Comparison of ENCODE assay signal across 15 cellular contexts in genomic region chrX:116872931-116873330, GRCh38.
"Had no signal": no experiment of that assay in that cellular context is flagged by ENCODE, and none has a peak within 500 bp of the region (broad histone marks: within the 10 kb centered on the region; RNA-seq: fewer than 3 reads in every experiment).

No MANE protein-coding gene starts in this region.

- DNase-seq: activated CD4-positive, alpha-beta T cell treated with anti-CD3 and anti-CD28 coated beads for 1 hour; activated effector memory CD4-positive, alpha-beta T cell treated with anti-CD3 and anti-CD28 coated beads, Interleukin-2, amount 50 U/mL, for 16 hours; activated naive CD4-positive, alpha-beta T cell treated with anti-CD3 and anti-CD28 coated beads, Interleukin-2, amount 50 U/mL, for 16 hours; activated T-cell treated with anti-CD3 and anti-CD28 coated beads, Interleukin-2, amount 50 U/mL, for 72 hours; effector CD8-positive, alpha-beta T cell; left ventricle myocardium inferior; naive B cell; stimulated activated naive CD8-positive, alpha-beta T cell treated with anti-CD3 and anti-CD28 coated beads, Interleukin-15, Interleukin-2, amounts not matched to agents 100 U/mL and 50 U/mL, for 24 hours; substantia nigra; tibial artery; uterus; WERI-Rb-1 had no signal

- H3K4me3 ChIP-seq: ascending aorta, cardiac muscle cell, left ventricle myocardium inferior, tibial artery, uterus had no signal

- H3K36me3 ChIP-seq: ascending aorta, cardiac muscle cell, left ventricle myocardium inferior, tibial artery, uterus, WERI-Rb-1 had no signal

- H3K27me3 ChIP-seq: ascending aorta, cardiac muscle cell, tibial artery, uterus had no signal

- ATAC-seq: activated T-cell treated with anti-CD3 and anti-CD28 coated beads, Interleukin-2, amount 50 U/mL, for 72 hours; esophagus mucosa; stimulated activated naive CD8-positive, alpha-beta T cell treated with anti-CD3 and anti-CD28 coated beads, Interleukin-15, Interleukin-2, amounts not matched to agents 100 U/mL and 50 U/mL, for 24 hours had no signal
